ENCODE assay signal across 9 cellular contexts in genomic region chr22:49962012-49962750, GRCh38. TPM values are rescaled to one million over a fixed set of nuclear protein-coding genes. Genes with fewer than 3 reads are reported as not detected.
A peak's percentile ranks its signal among the peaks of the same experiment; 100 is the strongest.
DNase-seq lines count a peak whose midpoint lies in the region; ATAC-seq and TF ChIP-seq lines count a peak whose summit lies in the region.
"Had no signal": no experiment of that assay in that cellular context is flagged by ENCODE, and none has a peak within 500 bp of the region (broad histone marks: within the 10 kb centered on the region; RNA-seq: fewer than 3 reads in every experiment).

No MANE protein-coding gene starts in this region.

- peaks cover 18% of the 10 kb centered on the region for H3K36me3 Mint-ChIP-seq in CD8-positive, alpha-beta T cell
- H3K36me3 Mint-ChIP-seq in activated T-helper 2 cell treated with anti-CD3 and anti-CD28 coated beads, Interferon-gamma antibody, Interleukin-2, Interleukin-4, amounts not matched to agents 10 μg/mL and 5 μg/mL and 100 μg/mL, durations not matched to agents 14 hours and 24 hours and 36 hours (ENCODE audit: low read depth), result peaks cover 40% of the 10 kb centered on the region
- H3K36me3 Mint-ChIP-seq in naive thymus-derived CD4-positive, alpha-beta T cell, result peaks cover 0 to 12% (median 0%) of the 10 kb centered on the region in 5 donors

- H3K4me3 ChIP-seq in CD8-positive, alpha-beta T cell (ENCODE audit: low read depth, low read length), result peak overlapping the region; percentile 86
- H3K4me3 ChIP-seq in HL-60 (replicated peaks; ENCODE audit: insufficient read depth, low read length) (peak overlapping the region; percentile 87), RWPE2 (ENCODE audit: severe bottlenecking) (peak overlapping the region; percentile 83), fibroblast of lung (replicated peaks in 1 of 4; ENCODE audit: control extremely low read depth in 1 of 4, insufficient read depth in 1 of 4, low read depth in 3 of 4, low read length in 4 of 4) (peak overlapping the region; percentile 70 to 88 (median 84))
- H3K4me3 ChIP-seq in naive thymus-derived CD4-positive, alpha-beta T cell (ENCODE audit: low read length), result peak overlapping the region; percentile 86

- H3K4me2 ChIP-seq in fibroblast of lung (ENCODE audit: extremely low read depth, insufficient read depth, low read length), result peak overlapping the region; percentile 95

- DNase-seq in CD8-positive, alpha-beta T cell, result peak; percentile 62 to 88 (median 75)
- peak; percentile 78 to 86 for DNase-seq in HL-60 (ENCODE audit: low read depth in 1 of 2, low spot score in 1 of 2)
- DNase-seq in RWPE2 (ENCODE audit: low spot score), result peak; percentile 86
- peak; percentile 54 for DNase-seq in activated T-helper 2 cell treated with anti-CD3 and anti-CD28 coated beads, Interferon-gamma antibody, Interleukin-2, Interleukin-4, amounts not matched to agents 10 μg/mL and 5 μg/mL and 100 μg/mL, durations not matched to agents 14 hours and 24 hours and 36 hours (ENCODE audit: low spot score)
- DNase-seq in fibroblast of lung (ENCODE audit: low read depth in 2 of 2), result peak; percentile 91 to 93
- DNase-seq in naive thymus-derived CD4-positive, alpha-beta T cell, result peak; percentile 58 to 88 (median 66)
- DNase-seq in stimulated activated CD8-positive, alpha-beta memory T cell treated with anti-CD3 and anti-CD28 coated beads, Interleukin-7, amount 100 ng/mL, for 4 hours (ENCODE audit: low read depth in 2 of 2), result peak; percentile 77 to 85
- no peak for DNase-seq in OCI-M2 (lab: John Stamatoyannopoulos, UW; ENCODE audit: unreplicated experiment)

- H3K9me3 Mint-ChIP-seq in CD8-positive, alpha-beta T cell, result no peaks in the 10 kb centered on the region
- no peaks in the 10 kb centered on the region for H3K9me3 Mint-ChIP-seq in activated T-helper 2 cell treated with anti-CD3 and anti-CD28 coated beads, Interferon-gamma antibody, Interleukin-2, Interleukin-4, amounts not matched to agents 10 μg/mL and 5 μg/mL and 100 μg/mL, durations not matched to agents 14 hours and 24 hours and 36 hours
- peaks cover 0 to 4% (median 0%) of the 10 kb centered on the region in 11 donors for H3K9me3 Mint-ChIP-seq in naive thymus-derived CD4-positive, alpha-beta T cell

- peak overlapping the region; percentile 71 for H3K27ac ChIP-seq in CD8-positive, alpha-beta T cell (ENCODE audit: low read depth, low read length)
- H3K27ac ChIP-seq in HL-60 (replicated peaks) (peak overlapping the region; percentile 94), RWPE2 (ENCODE audit: poor library complexity, severe bottlenecking) (peak overlapping the region; percentile 81), fibroblast of lung (ENCODE audit: insufficient read depth, low read length) (peak overlapping the region; percentile 93)
- H3K27ac ChIP-seq in naive thymus-derived CD4-positive, alpha-beta T cell (ENCODE audit: low read depth, low read length), result peak overlapping the region; percentile 90

- H3K4me3 Mint-ChIP-seq in CD8-positive, alpha-beta T cell, result peak overlapping the region; percentile 93
- H3K4me3 Mint-ChIP-seq in activated T-helper 2 cell treated with anti-CD3 and anti-CD28 coated beads, Interferon-gamma antibody, Interleukin-2, Interleukin-4, amounts not matched to agents 10 μg/mL and 5 μg/mL and 100 μg/mL, durations not matched to agents 14 hours and 24 hours and 36 hours (ENCODE audit: low read depth), result peak overlapping the region; percentile 90
- peak overlapping the region; percentile 82 to 95 (median 90) for H3K4me3 Mint-ChIP-seq in naive thymus-derived CD4-positive, alpha-beta T cell

- intact Hi-C loops in CD8-positive, alpha-beta T cell (cut with DNase I, micrococcal nuclease), result loop anchor here (1.0 to 10.0 kb wide), 4 partner anchors 31 to 563 kb away; partner anchors contain the start of genes ALG12 (in 1 of the 2), CRELD2 (in 1 of the 2), SCO2 (in 1 of the 2) and ZBED4 (in 1 of the 2)
- intact Hi-C loops in activated T-helper 2 cell treated with anti-CD3 and anti-CD28 coated beads, Interferon-gamma antibody, Interleukin-2, Interleukin-4, amounts not matched to agents 10 μg/mL and 5 μg/mL and 100 μg/mL, durations not matched to agents 14 hours and 24 hours and 36 hours (cut with micrococcal nuclease), result loop anchor here (1.0 to 2.0 kb wide), 2 partner anchors 15 to 26 kb away; no protein-coding TSS in a partner anchor
- intact Hi-C loops in naive thymus-derived CD4-positive, alpha-beta T cell (cut with micrococcal nuclease), result loop anchor here (5.0 to 10.0 kb wide), 3 partner anchors 110 to 573 kb away; partner anchors contain the start of genes TYMP (in 1 of the 2) and ZBED4 (in 1 of the 2)

- no peaks in the 10 kb centered on the region for H4K20me1 ChIP-seq in fibroblast of lung (ENCODE audit: control insufficient read depth, extremely low read depth, insufficient read depth, low read length)

- peak; percentile 47 for ATAC-seq in CD8-positive, alpha-beta T cell
- peak; percentile 28 for ATAC-seq in RWPE2 (ENCODE audit: low read depth)
- ATAC-seq in naive thymus-derived CD4-positive, alpha-beta T cell, result peak; percentile 50

- H3K79me2 ChIP-seq in fibroblast of lung (ENCODE audit: control insufficient read depth, insufficient read depth, low read length), result peaks cover 38% of the 10 kb centered on the region

- POLR2A ChIA-PET in CD8-positive, alpha-beta T cell (lab: Charles Lee), result interaction anchor here (0.8 to 1.5 kb wide), 5 partner anchors 9 to 563 kb away, joined by 3 to 6 read pairs (median 4); partner anchors contain the start of gene SCO2
- POLR2A ChIA-PET in naive thymus-derived CD4-positive, alpha-beta T cell (lab: Charles Lee), result interaction anchor here (0.8 to 3.7 kb wide), 8 partner anchors 9 to 659 kb away, joined by 3 to 48 read pairs (median 8); no protein-coding TSS in a partner anchor

- CTCF ChIA-PET in CD8-positive, alpha-beta T cell (lab: Charles Lee), result no interaction called here
- CTCF ChIA-PET in naive thymus-derived CD4-positive, alpha-beta T cell (lab: Charles Lee), result interaction anchor here (0.9 kb wide), 1 partner anchor 29 kb away, joined by 3 read pairs; no protein-coding TSS in a partner anchor

- H3K9me3 ChIP-seq in CD8-positive, alpha-beta T cell (ENCODE audit: low read length), result no peaks in the 10 kb centered on the region
- H3K9me3 ChIP-seq in RWPE2 (ENCODE audit: severe bottlenecking) (no peaks in the 10 kb centered on the region), fibroblast of lung (ENCODE audit: control insufficient read depth, insufficient read depth, low read depth, low read length) (no peaks in the 10 kb centered on the region)
- no peaks in the 10 kb centered on the region for H3K9me3 ChIP-seq in naive thymus-derived CD4-positive, alpha-beta T cell (ENCODE audit: control insufficient read depth in 2 of 3, low read length in 3 of 3)

- peaks cover 38% of the 10 kb centered on the region for H3K4me1 ChIP-seq in CD8-positive, alpha-beta T cell (ENCODE audit: insufficient read depth, low read length)
- peaks cover 14% of the 10 kb centered on the region for H3K4me1 ChIP-seq in RWPE2 (ENCODE audit: insufficient read depth, poor library complexity, severe bottlenecking)
- H3K4me1 ChIP-seq in fibroblast of lung (ENCODE audit: control insufficient read depth, extremely low read depth, insufficient read depth, low read length), result peaks cover 23% of the 10 kb centered on the region
- H3K4me1 ChIP-seq in naive thymus-derived CD4-positive, alpha-beta T cell (ENCODE audit: control insufficient read depth in 2 of 2, insufficient read depth in 2 of 2, low read length in 2 of 2), result peaks cover 26 to 27% of the 10 kb centered on the region in 2 donors

- H3K36me3 ChIP-seq in CD8-positive, alpha-beta T cell (ENCODE audit: insufficient read depth, low read length), result peaks cover 14% of the 10 kb centered on the region
- H3K36me3 ChIP-seq in RWPE2 (ENCODE audit: low read depth) (peaks cover 34% of the 10 kb centered on the region), fibroblast of lung (ENCODE audit: control insufficient read depth, insufficient read depth, low read length) (peaks cover 25% of the 10 kb centered on the region)
- peaks cover 0 to 31% (median 4%) of the 10 kb centered on the region in 3 experiments for H3K36me3 ChIP-seq in naive thymus-derived CD4-positive, alpha-beta T cell (ENCODE audit: control insufficient read depth in 2 of 3, insufficient read depth in 3 of 3, low read length in 3 of 3)

- H3K4me1 Mint-ChIP-seq in CD8-positive, alpha-beta T cell (ENCODE audit: low read depth), result peaks cover 19% of the 10 kb centered on the region
- peaks cover 18% of the 10 kb centered on the region for H3K4me1 Mint-ChIP-seq in activated T-helper 2 cell treated with anti-CD3 and anti-CD28 coated beads, Interferon-gamma antibody, Interleukin-2, Interleukin-4, amounts not matched to agents 10 μg/mL and 5 μg/mL and 100 μg/mL, durations not matched to agents 14 hours and 24 hours and 36 hours (ENCODE audit: low read depth)
- peaks cover 7 to 33% (median 23%) of the 10 kb centered on the region in 7 donors for H3K4me1 Mint-ChIP-seq in naive thymus-derived CD4-positive, alpha-beta T cell

- H3K27ac Mint-ChIP-seq in CD8-positive, alpha-beta T cell, result peak overlapping the region; percentile 95
- peak overlapping the region; percentile 90 for H3K27ac Mint-ChIP-seq in activated T-helper 2 cell treated with anti-CD3 and anti-CD28 coated beads, Interferon-gamma antibody, Interleukin-2, Interleukin-4, amounts not matched to agents 10 μg/mL and 5 μg/mL and 100 μg/mL, durations not matched to agents 14 hours and 24 hours and 36 hours
- peak overlapping the region in 8 of 9 donors; percentile 76 to 96 (median 89) for H3K27ac Mint-ChIP-seq in naive thymus-derived CD4-positive, alpha-beta T cell

- no peak overlapping the region for H2AFZ ChIP-seq in fibroblast of lung (ENCODE audit: low read length)

- H3K9ac ChIP-seq in fibroblast of lung (ENCODE audit: insufficient read depth, low read length), result peak overlapping the region; percentile 82

- no peak for TF ChIP-seq CTCF in CD8-positive, alpha-beta T cell (IDR thresholded peaks at IDR 0.05)
- TF ChIP-seq CTCF in HL-60 (IDR thresholded peaks at IDR 0.05; ENCODE audit: insufficient read depth, low read length) (no peak), RWPE2 (IDR thresholded peaks at IDR 0.05; ENCODE audit: poor library complexity, severe bottlenecking) (no peak), fibroblast of lung (conservative IDR thresholded peaks at IDR 0.05 in 1 of 2, IDR thresholded peaks at IDR 0.05 in 1 of 2; ENCODE audit: low read depth in 1 of 2, low read length in 2 of 2) (no peak)

- H3K27me3 Mint-ChIP-seq in CD8-positive, alpha-beta T cell (ENCODE audit: low read depth), result no peaks in the 10 kb centered on the region
- no peaks in the 10 kb centered on the region for H3K27me3 Mint-ChIP-seq in activated T-helper 2 cell treated with anti-CD3 and anti-CD28 coated beads, Interferon-gamma antibody, Interleukin-2, Interleukin-4, amounts not matched to agents 10 μg/mL and 5 μg/mL and 100 μg/mL, durations not matched to agents 14 hours and 24 hours and 36 hours (ENCODE audit: low read depth)
- no peaks in the 10 kb centered on the region for H3K27me3 Mint-ChIP-seq in naive thymus-derived CD4-positive, alpha-beta T cell

- H3K27me3 ChIP-seq in CD8-positive, alpha-beta T cell (ENCODE audit: insufficient read depth, low read length), result no peaks in the 10 kb centered on the region
- H3K27me3 ChIP-seq in HL-60 (ENCODE audit: insufficient read depth, poor library complexity, severe bottlenecking) (no peaks in the 10 kb centered on the region), RWPE2 (ENCODE audit: insufficient read depth, poor library complexity, severe bottlenecking) (no peaks in the 10 kb centered on the region), fibroblast of lung (ENCODE audit: control insufficient read depth, insufficient read depth, low read length) (no peaks in the 10 kb centered on the region)
- no peaks in the 10 kb centered on the region for H3K27me3 ChIP-seq in naive thymus-derived CD4-positive, alpha-beta T cell (ENCODE audit: control insufficient read depth in 2 of 2, insufficient read depth in 2 of 2, low read length in 2 of 2)

RNA-seq across cellular contexts. Expression of gene PIM3, which starts 1.6 kb away (rescaled TPM):
- 100 to 1,000 TPM; 316 to 328 TPM for total RNA-seq in CD8-positive, alpha-beta T cell
- total RNA-seq in activated T-helper 2 cell treated with anti-CD3 and anti-CD28 coated beads, Interferon-gamma antibody, Interleukin-2, Interleukin-4, amounts not matched to agents 10 μg/mL and 5 μg/mL and 100 μg/mL, durations not matched to agents 14 hours and 24 hours and 36 hours, result 215 TPM in 2 replicates
- total RNA-seq in fibroblast of lung, result 40.1 and 47.7 TPM in 2 replicates
- polyA plus RNA-seq in fibroblast of lung, result 6.8 and 8.0 TPM in 2 replicates
- polyA plus RNA-seq in fibroblast of lung (2012), result 14.3 and 19.7 TPM in 2 replicates
- 4.2 and 8.5 TPM in 2 replicates for polyA minus RNA-seq in fibroblast of lung (ENCODE audit: low replicate concordance)
- 100 to 1,000 TPM in 2 of 5 experiments, 10 to 100 TPM in 3; 44.4 to 164 (median 78.3) TPM for total RNA-seq in naive thymus-derived CD4-positive, alpha-beta T cell
- 10 to 100 TPM; 21.3 to 38.8 TPM for polyA plus RNA-seq in naive thymus-derived CD4-positive, alpha-beta T cell

RNA-seq across cellular contexts. Expression of gene CRELD2, which starts 43.7 kb away (rescaled TPM):
- total RNA-seq in CD8-positive, alpha-beta T cell, result 10 to 100 TPM; 26.3 to 28.1 TPM
- total RNA-seq in activated T-helper 2 cell treated with anti-CD3 and anti-CD28 coated beads, Interferon-gamma antibody, Interleukin-2, Interleukin-4, amounts not matched to agents 10 μg/mL and 5 μg/mL and 100 μg/mL, durations not matched to agents 14 hours and 24 hours and 36 hours, result 49.9 and 52.9 TPM in 2 replicates
- 41.3 and 56.6 TPM in 2 replicates for total RNA-seq in fibroblast of lung
- polyA plus RNA-seq in fibroblast of lung, result 45.3 and 50.9 TPM in 2 replicates
- 55.8 and 68.2 TPM in 2 replicates for polyA plus RNA-seq in fibroblast of lung (2012)
- 6.0 and 12.3 TPM in 2 replicates for polyA minus RNA-seq in fibroblast of lung (ENCODE audit: low replicate concordance)
- total RNA-seq in naive thymus-derived CD4-positive, alpha-beta T cell, result 10 to 100 TPM; 19.7 to 80.9 (median 28.5) TPM
- 10 to 100 TPM; 37.3 to 39.1 TPM for polyA plus RNA-seq in naive thymus-derived CD4-positive, alpha-beta T cell

RNA-seq across cellular contexts. Expression of gene ALG12, which starts 43.9 kb away (rescaled TPM):
- total RNA-seq in CD8-positive, alpha-beta T cell, result 10 to 100 TPM; 11.4 to 15.2 TPM
- 15.5 and 16.5 TPM in 2 replicates for total RNA-seq in activated T-helper 2 cell treated with anti-CD3 and anti-CD28 coated beads, Interferon-gamma antibody, Interleukin-2, Interleukin-4, amounts not matched to agents 10 μg/mL and 5 μg/mL and 100 μg/mL, durations not matched to agents 14 hours and 24 hours and 36 hours
- 19.0 and 21.3 TPM in 2 replicates for total RNA-seq in fibroblast of lung
- 9.6 and 10.5 TPM in 2 replicates for polyA plus RNA-seq in fibroblast of lung
- 16.4 and 16.8 TPM in 2 replicates for polyA plus RNA-seq in fibroblast of lung (2012)
- 18.8 and 19.1 TPM in 2 replicates for polyA minus RNA-seq in fibroblast of lung (ENCODE audit: low replicate concordance)
- 10 to 100 TPM; 16.2 to 22.4 (median 19.5) TPM for total RNA-seq in naive thymus-derived CD4-positive, alpha-beta T cell
- 10 to 100 TPM; 10.4 to 21.2 TPM for polyA plus RNA-seq in naive thymus-derived CD4-positive, alpha-beta T cell

RNA-seq across cellular contexts. Expression of gene IL17REL, which starts 50.4 kb away (rescaled TPM):
- total RNA-seq in CD8-positive, alpha-beta T cell, result not detected
- not detected in 2 replicates for total RNA-seq in activated T-helper 2 cell treated with anti-CD3 and anti-CD28 coated beads, Interferon-gamma antibody, Interleukin-2, Interleukin-4, amounts not matched to agents 10 μg/mL and 5 μg/mL and 100 μg/mL, durations not matched to agents 14 hours and 24 hours and 36 hours
- under 0.01 TPM in 1 of 2 replicates, not detected in the other for total RNA-seq in fibroblast of lung
- polyA plus RNA-seq in fibroblast of lung, result not detected in 2 replicates
- polyA plus RNA-seq in fibroblast of lung (2012), result not detected in 2 replicates
- not detected in 2 replicates for polyA minus RNA-seq in fibroblast of lung (ENCODE audit: low replicate concordance)
- total RNA-seq in naive thymus-derived CD4-positive, alpha-beta T cell, result not detected
- not detected for polyA plus RNA-seq in naive thymus-derived CD4-positive, alpha-beta T cell
- total RNA-seq: T-helper 1 cell treated with Interleukin-12 subunit alpha and Interleukin-12 subunit beta and Interleukin-4 antibody, amounts not matched to agents 30 ng/mL and 1 ng/mL, for 36 hours had no signal
